14 cellular contexts compared by ENCODE assay signal in genomic region chr11:85525711-85526110, GRCh38.
DNase-seq lines count a peak whose midpoint lies in the region; ATAC-seq, FAIRE-seq and TF ChIP-seq lines count a peak whose summit lies in the region.
"Had no signal": no experiment of that assay in that cellular context is flagged by ENCODE, and none has a peak within 500 bp of the region (broad histone marks: within the 10 kb centered on the region; RNA-seq: fewer than 3 reads in every experiment).

No MANE protein-coding gene starts in this region.

- no peak overlapping the region; the same call in 1 of the 2 replicates for H3K18ac ChIP-seq in H1 (ENCODE audit: extremely low read depth, low read length)

- H3K9ac ChIP-seq in HUES48 (ENCODE audit: low read depth, low read length) (no peak overlapping the region), H1 (replicated peaks in 1 of 4; ENCODE audit: extremely low read depth in 1 of 4, low read depth in 3 of 4, low read length in 3 of 4) (no peak overlapping the region), smooth muscle cell (ENCODE audit: low read depth) (no peak overlapping the region)
- H3K9ac ChIP-seq: BLaER1 treated with 17β-estradiol and CSF1 and Interleukin-3, amounts not matched to agents 10 nM and 100 nM had no signal

- H3K4ac ChIP-seq in H1 (replicated peaks; ENCODE audit: insufficient read length, low read depth, low read length) = no peak overlapping the region

- H3K14ac ChIP-seq in H1 (ENCODE audit: insufficient read length) = no peak overlapping the region

- no peak for FAIRE-seq in H1 (lab: Jason Lieb, UNC)
- FAIRE-seq: GM19239 had no signal

- peaks cover 23% of the 10 kb centered on the region for H3K4me1 ChIP-seq in HUES48 (ENCODE audit: control insufficient read depth, insufficient read depth, low read length)
- peaks cover 0 to 8% (median 5%) of the 10 kb centered on the region in 4 experiments; a peak in 4 of 7 replicates for H3K4me1 ChIP-seq in H1 (replicated peaks in 1 of 4; ENCODE audit: control insufficient read depth in 3 of 4, insufficient read depth in 4 of 4, low read length in 3 of 4)
- H3K4me1 ChIP-seq in smooth muscle cell (ENCODE audit: low read depth) = peaks cover 22% of the 10 kb centered on the region
- H3K4me1 ChIP-seq: BLaER1 treated with 17β-estradiol and CSF1 and Interleukin-3, amounts not matched to agents 10 nM and 100 nM had no signal

- TF ChIP-seq EP300 in H1 (IDR thresholded peaks at IDR 0.05; ENCODE audit: borderline replicate concordance in 1 of 2, low read depth in 2 of 2, low read length in 2 of 2) = no peak

- H2BK12ac ChIP-seq in H1 (ENCODE audit: low read depth, low read length) = no peak overlapping the region

- H3K27me3 ChIP-seq in HUES48 (ENCODE audit: control insufficient read depth, insufficient read depth, low read length) (no peaks in the 10 kb centered on the region), H1 (replicated peaks in 1 of 4; ENCODE audit: control insufficient read depth in 3 of 4, extremely low read depth in 1 of 4, insufficient read depth in 3 of 4, low read length in 3 of 4) (no peaks in the 10 kb centered on the region), smooth muscle cell (ENCODE audit: low read depth) (no peaks in the 10 kb centered on the region)
- H3K27me3 ChIP-seq: BLaER1 treated with 17β-estradiol and CSF1 and Interleukin-3, amounts not matched to agents 10 nM and 100 nM had no signal

- peak overlapping the region; percentile 61 for H4K91ac ChIP-seq in H1 (replicated peaks; ENCODE audit: insufficient read length, low read length)

- H4K20me1 ChIP-seq in H1 (replicated peaks in 1 of 2; ENCODE audit: control insufficient read depth in 1 of 2, insufficient read depth in 2 of 2, low read length in 2 of 2) (no peaks in the 10 kb centered on the region), smooth muscle cell (ENCODE audit: low read depth) (no peaks in the 10 kb centered on the region)
- H4K20me1 ChIP-seq: BLaER1 treated with 17β-estradiol and CSF1 and Interleukin-3, amounts not matched to agents 10 nM and 100 nM had no signal

- H3K79me1 ChIP-seq in H1 (ENCODE audit: low read depth, low read length) = no peaks in the 10 kb centered on the region

- peak overlapping the region; percentile 24; the same call in 1 of the 2 replicates for H2BK20ac ChIP-seq in H1 (ENCODE audit: low read length)

- H3K27ac ChIP-seq in HUES48 (ENCODE audit: low read depth, low read length) = peak overlapping the region; percentile 63
- peak overlapping the region; percentile 17; the same call in 1 of the 2 replicates for H3K27ac ChIP-seq in H1 (ENCODE audit: low read depth, low read length)
- peak overlapping the region; percentile 13 for H3K27ac ChIP-seq in smooth muscle cell (ENCODE audit: low read depth)
- H3K27ac ChIP-seq: BLaER1 treated with 17β-estradiol and CSF1 and Interleukin-3, amounts not matched to agents 10 nM and 100 nM had no signal

- intact Hi-C loops in left colon (cut with DNase I, micrococcal nuclease) = no loop called here

- POLR2A ChIA-PET in H1 (lab: Charles Lee; ENCODE audit: partially characterized antibody) = no interaction called here

- H3K4me2 ChIP-seq in H1 (ENCODE audit: insufficient read depth in 1 of 2, low read depth in 2 of 2, low read length in 2 of 2) (no peak overlapping the region), smooth muscle cell (peak overlapping the region; percentile 0)
- H3K4me2 ChIP-seq: BLaER1 treated with 17β-estradiol and CSF1 and Interleukin-3, amounts not matched to agents 10 nM and 100 nM had no signal

- H3K79me2 ChIP-seq in H1 (ENCODE audit: control insufficient read depth in 1 of 2, insufficient read depth in 2 of 2, low read length in 2 of 2) (no peaks in the 10 kb centered on the region), smooth muscle cell (ENCODE audit: low read depth) (no peaks in the 10 kb centered on the region)

- H3K23me2 ChIP-seq in H1 (ENCODE audit: low read depth, low read length) = no peaks in the 10 kb centered on the region; the same call in 1 of the 2 replicates

- H3K9me3 ChIP-seq in HUES48 (ENCODE audit: control insufficient read depth, insufficient read depth, low read length) (peaks cover 33% of the 10 kb centered on the region), H1 (ENCODE audit: insufficient read depth in 2 of 2, low read depth in 1 of 2, low read length in 1 of 2) (peaks cover 25 to 26% of the 10 kb centered on the region in 2 experiments), smooth muscle cell (replicated peaks; ENCODE audit: low read depth) (no peaks in the 10 kb centered on the region)

- no peak overlapping the region for H2BK5ac ChIP-seq in H1 (ENCODE audit: low read depth, low read length)

- H2AK5ac ChIP-seq in H1 (ENCODE audit: low read depth, low read length) = no peak overlapping the region

- TF ChIP-seq POLR2A in H1 (IDR thresholded peaks at IDR 0.05; ENCODE audit: control extremely low read depth in 1 of 2, low read depth in 2 of 2, low read length in 2 of 2) = no peak

- no peak overlapping the region for H4K8ac ChIP-seq in H1 (ENCODE audit: extremely low read depth, insufficient read depth, low read length)

- H4K5ac ChIP-seq in H1 (ENCODE audit: insufficient read length, low read depth, low read length) = peak overlapping the region; percentile 19

- peak overlapping the region; percentile 49 for H2BK120ac ChIP-seq in H1 (replicated peaks; ENCODE audit: low read depth, low read length)

- no peak for TF ChIP-seq CTCF in H1 (IDR thresholded peaks at IDR 0.05; ENCODE audit: control extremely low read depth in 1 of 3, insufficient read depth in 1 of 3, low read depth in 1 of 3, low read length in 3 of 3)
- TF ChIP-seq CTCF in smooth muscle cell (IDR thresholded peaks at IDR 0.05; ENCODE audit: borderline replicate concordance, insufficient read depth, poor library complexity, severe bottlenecking) = no peak

- no peaks in the 10 kb centered on the region; the same call in 1 of the 2 replicates for H3K36me3 ChIP-seq in HUES48 (ENCODE audit: control insufficient read depth, insufficient read depth, low read length)
- H3K36me3 ChIP-seq in H1 (ENCODE audit: control insufficient read depth in 2 of 4, insufficient read depth in 4 of 4, low read length in 3 of 4) = peaks cover 0 to 21% (median 0%) of the 10 kb centered on the region in 4 experiments; a peak in 3 of 8 replicates
- no peaks in the 10 kb centered on the region for H3K36me3 ChIP-seq in smooth muscle cell (ENCODE audit: low read depth)

- H3K56ac ChIP-seq in H1 (replicated peaks; ENCODE audit: insufficient read length, low read depth, low read length) = no peak overlapping the region

- CTCF ChIA-PET in H1 (lab: Charles Lee; ENCODE audit: partially characterized antibody) = no interaction called here

- no peak overlapping the region for H3K4me3 ChIP-seq in HUES48 (ENCODE audit: low read depth, low read length)
- peak overlapping the region in 1 of 4 experiments; percentile 40; a peak in 1 of 8 replicates for H3K4me3 ChIP-seq in H1 (ENCODE audit: extremely low read depth in 1 of 4, insufficient read depth in 2 of 4, low read depth in 3 of 4, low read length in 4 of 4)
- no peak overlapping the region for H3K4me3 ChIP-seq in smooth muscle cell
- H3K4me3 ChIP-seq: BLaER1 treated with 17β-estradiol and CSF1 and Interleukin-3, amounts not matched to agents 10 nM and 100 nM had no signal

- DNase-seq in H1 (ENCODE audit: low read depth in 1 of 2, low spot score in 2 of 2) (no peak), iPS-NIHi11 (ENCODE audit: low spot score) (peak; percentile 14), smooth muscle cell (lab: John Stamatoyannopoulos, UW; ENCODE audit: unreplicated experiment) (no peak), NCI-H2196 (lab: John Stamatoyannopoulos, UW; ENCODE audit: unreplicated experiment) (no peak), left colon (no peak), NCI-H2171 treated with DMSO at 0.1 percent for 48 hours (lab: John Stamatoyannopoulos, UW) (no peak)
- DNase-seq: ACHN; CD4-positive, CD25-positive, alpha-beta regulatory T cell; DMS53; GF-D8; H7 had no signal

- no peak overlapping the region for H2BK15ac ChIP-seq in H1 (ENCODE audit: low read length)

- WGBS in H1 (ENCODE audit: extremely low coverage in 1 of 2, insufficient coverage in 1 of 2, insufficient read length in 1 of 2, insufficient replicate concordance in 2 of 2, low coverage in 1 of 2, low lambda C conversion rate in 2 of 2, missing lambda C conversion rate in 1 of 2), 2 experiments = 69% methylated on average over 3 of the region's 3 CpGs; no CpG with 5 or more reads in 1 of the 2 experiments
- 24% methylated on average over 3 of the region's 3 CpGs for WGBS in smooth muscle cell (ENCODE audit: low lambda C conversion rate)

- H3F3A ChIP-seq in smooth muscle cell (ENCODE audit: low read depth) = no peaks in the 10 kb centered on the region

- no peak for ATAC-seq in left colon

- H3K23ac ChIP-seq in H1 (ENCODE audit: insufficient read length) = no peak overlapping the region

- TF ChIP-seq RAD21 in H1 (IDR thresholded peaks at IDR 0.05 in 1 of 2, conservative IDR thresholded peaks at IDR 0.05 in 1 of 2; ENCODE audit: low read depth in 2 of 2, low read length in 2 of 2) = no peak

- H2AFZ ChIP-seq in H1 (ENCODE audit: low read length) = no peak overlapping the region
- peak overlapping the region; percentile 40 for H2AFZ ChIP-seq in smooth muscle cell (ENCODE audit: low read depth)

TF ChIP-seq in H1, 55 proteins besides CTCF, POLR2A, EP300 and RAD21 (continues in another document):
- TF ChIP-seq GTF2F1 (IDR thresholded peaks at IDR 0.05; ENCODE audit: borderline replicate concordance, low read depth, low read length) = no peak
- no peak for TF ChIP-seq ZNF274 (IDR thresholded peaks at IDR 0.05; ENCODE audit: borderline replicate concordance, extremely low read depth, low read length)
- TF ChIP-seq HDAC2 (IDR thresholded peaks at IDR 0.05; ENCODE audit: borderline replicate concordance in 1 of 2, low read depth in 2 of 2, low read length in 2 of 2) = no peak
- TF ChIP-seq ATF3 (IDR thresholded peaks at IDR 0.05; ENCODE audit: insufficient read depth, low read depth, low read length) = no peak
- TF ChIP-seq TAF7 (optimal IDR thresholded peaks at IDR 0.05; ENCODE audit: borderline replicate concordance, low read depth, low read length) = no peak
- no peak for TF ChIP-seq EZH2 (IDR thresholded peaks at IDR 0.05; ENCODE audit: low read depth, low read length, severe bottlenecking)
- no peak for TF ChIP-seq POLR2AphosphoS5 (IDR thresholded peaks at IDR 0.05; ENCODE audit: low read depth, low read length)
- no peak for TF ChIP-seq PHF8 (conservative IDR thresholded peaks at IDR 0.05; ENCODE audit: low read depth, low read length)
- TF ChIP-seq SIRT6 (IDR thresholded peaks at IDR 0.05; ENCODE audit: low read length) = no peak
- TF ChIP-seq BCL11A (IDR thresholded peaks at IDR 0.05; ENCODE audit: low read depth in 2 of 2, low read length in 2 of 2) = no peak
- no peak for TF ChIP-seq BACH1 (IDR thresholded peaks at IDR 0.05; ENCODE audit: low read length)
- no peak for TF ChIP-seq KDM1A (IDR thresholded peaks at IDR 0.05; ENCODE audit: borderline replicate concordance, low read length)
- no peak for TF ChIP-seq SIN3A (conservative IDR thresholded peaks at IDR 0.05 in 1 of 2, IDR thresholded peaks at IDR 0.05 in 1 of 2; ENCODE audit: low read depth in 1 of 2, low read length in 2 of 2)

Comparison
In these comparisons a context has a peak if more than half of its experiments do, and no peak if none do; other contexts are left out.
1. H3K27ac ChIP-seq: peak in every context shown above with its lines; median percentile 63 in HUES48; 17 in H1; 13 in smooth muscle cell.